ENCODE assay signal across 9 cellular contexts in the genomic region with DNA sequence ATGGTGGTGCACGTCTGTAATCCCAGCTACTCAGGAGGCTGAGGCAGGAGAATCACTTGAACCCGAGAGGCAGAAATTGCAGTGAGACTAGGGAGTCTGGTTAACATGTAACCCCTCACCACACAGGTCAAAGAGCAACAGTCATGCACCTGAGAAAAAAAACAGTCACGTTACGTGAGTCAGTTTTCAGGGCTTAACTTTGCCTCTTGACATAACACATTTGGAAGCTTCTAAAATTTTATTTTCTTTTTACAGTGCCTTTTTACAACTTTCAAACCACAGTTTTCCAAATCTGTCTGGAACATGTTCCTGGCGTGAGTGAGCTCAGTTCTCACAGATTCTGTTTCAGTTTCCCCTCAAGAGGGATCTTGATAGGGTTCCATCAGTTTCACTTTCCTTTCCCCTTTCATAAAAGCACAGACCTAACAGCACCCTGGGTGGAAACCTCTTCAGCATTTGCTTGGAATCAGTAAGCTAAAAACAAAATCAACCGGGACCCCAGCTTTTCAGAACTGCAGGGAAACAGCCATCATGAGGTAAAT. TPM values are rescaled to one million over a fixed set of nuclear protein-coding genes. Genes with fewer than 3 reads are reported as not detected.
DNase-seq lines count a peak whose midpoint lies in the region; ATAC-seq lines count a peak whose summit lies in the region.
"Had no signal": no experiment of that assay in that cellular context is flagged by ENCODE, and none has a peak within 500 bp of the region (broad histone marks: within the 10 kb centered on the region; RNA-seq: fewer than 3 reads in every experiment).

No MANE protein-coding gene starts in this region.

- H3K27me3 ChIP-seq in HUES48 (ENCODE audit: control insufficient read depth, insufficient read depth, low read length) (no peaks in the 10 kb centered on the region), rectal smooth muscle tissue (ENCODE audit: control insufficient read depth, insufficient read depth, low read length) (no peaks in the 10 kb centered on the region)

- H3K27ac ChIP-seq in HUES48 (ENCODE audit: low read depth, low read length) (peak overlapping the region; percentile 63), rectal smooth muscle tissue (ENCODE audit: low read depth, low read length) (peak overlapping the region; percentile 66)

- peak overlapping the region; percentile 68 for H3K27ac Mint-ChIP-seq in activated T-helper 2 cell treated with anti-CD3 and anti-CD28 coated beads, Interferon-gamma antibody, Interleukin-2, Interleukin-4, amounts not matched to agents 10 μg/mL and 5 μg/mL and 100 μg/mL, durations not matched to agents 14 hours and 24 hours and 36 hours

- H3K4me3 Mint-ChIP-seq in activated T-helper 2 cell treated with anti-CD3 and anti-CD28 coated beads, Interferon-gamma antibody, Interleukin-2, Interleukin-4, amounts not matched to agents 10 μg/mL and 5 μg/mL and 100 μg/mL, durations not matched to agents 14 hours and 24 hours and 36 hours (ENCODE audit: low read depth) = peak overlapping the region; percentile 73

- peaks cover 8% of the 10 kb centered on the region for H3K36me3 Mint-ChIP-seq in activated T-helper 2 cell treated with anti-CD3 and anti-CD28 coated beads, Interferon-gamma antibody, Interleukin-2, Interleukin-4, amounts not matched to agents 10 μg/mL and 5 μg/mL and 100 μg/mL, durations not matched to agents 14 hours and 24 hours and 36 hours (ENCODE audit: low read depth)

- H3K9ac ChIP-seq in HUES48 (ENCODE audit: low read depth, low read length) = no peak overlapping the region
- H3K9ac ChIP-seq in rectal smooth muscle tissue (ENCODE audit: low read length) = no peak overlapping the region

- peak; percentile 38 for ATAC-seq in GM21360 (IDR thresholded peaks at IDR 0.05; ENCODE audit: unreplicated experiment)

- intact Hi-C loops in activated T-helper 2 cell treated with anti-CD3 and anti-CD28 coated beads, Interferon-gamma antibody, Interleukin-2, Interleukin-4, amounts not matched to agents 10 μg/mL and 5 μg/mL and 100 μg/mL, durations not matched to agents 14 hours and 24 hours and 36 hours (cut with micrococcal nuclease) = loop anchor here (1.0 kb wide), 2 partner anchors 60 to 82 kb away; a partner anchor contains a TSS

- H3K4me1 Mint-ChIP-seq in activated T-helper 2 cell treated with anti-CD3 and anti-CD28 coated beads, Interferon-gamma antibody, Interleukin-2, Interleukin-4, amounts not matched to agents 10 μg/mL and 5 μg/mL and 100 μg/mL, durations not matched to agents 14 hours and 24 hours and 36 hours (ENCODE audit: low read depth) = peaks cover 61% of the 10 kb centered on the region

- H3K36me3 ChIP-seq in HUES48 (ENCODE audit: control insufficient read depth, insufficient read depth, low read length) (no peaks in the 10 kb centered on the region), rectal smooth muscle tissue (ENCODE audit: control insufficient read depth, insufficient read depth, low read length) (no peaks in the 10 kb centered on the region)

- DNase-seq in DMS53 (lab: John Stamatoyannopoulos, UW) (peak; percentile 61), germinal center (ENCODE audit: low spot score) (peak; percentile 77), A172 (ENCODE audit: low spot score) (no peak)
- peak; percentile 30 for DNase-seq in activated T-helper 2 cell treated with anti-CD3 and anti-CD28 coated beads, Interferon-gamma antibody, Interleukin-2, Interleukin-4, amounts not matched to agents 10 μg/mL and 5 μg/mL and 100 μg/mL, durations not matched to agents 14 hours and 24 hours and 36 hours (ENCODE audit: low spot score)
- DNase-seq in effector CD4-positive, alpha-beta T cell = no peak

- no peaks in the 10 kb centered on the region for H3K9me3 Mint-ChIP-seq in activated T-helper 2 cell treated with anti-CD3 and anti-CD28 coated beads, Interferon-gamma antibody, Interleukin-2, Interleukin-4, amounts not matched to agents 10 μg/mL and 5 μg/mL and 100 μg/mL, durations not matched to agents 14 hours and 24 hours and 36 hours

- H3K4me3 ChIP-seq in HUES48 (ENCODE audit: low read depth, low read length) = no peak overlapping the region
- H3K4me3 ChIP-seq in rectal smooth muscle tissue (ENCODE audit: low read length) = peak overlapping the region; percentile 63

- H3K4me1 ChIP-seq in HUES48 (ENCODE audit: control insufficient read depth, insufficient read depth, low read length) = peaks cover 40% of the 10 kb centered on the region
- peaks cover 4% of the 10 kb centered on the region for H3K4me1 ChIP-seq in rectal smooth muscle tissue (ENCODE audit: control insufficient read depth, insufficient read depth, low read length)

- peaks cover 42% of the 10 kb centered on the region for H3K27me3 Mint-ChIP-seq in activated T-helper 2 cell treated with anti-CD3 and anti-CD28 coated beads, Interferon-gamma antibody, Interleukin-2, Interleukin-4, amounts not matched to agents 10 μg/mL and 5 μg/mL and 100 μg/mL, durations not matched to agents 14 hours and 24 hours and 36 hours (ENCODE audit: low read depth)

- no peaks in the 10 kb centered on the region for H3K9me3 ChIP-seq in HUES48 (ENCODE audit: control insufficient read depth, insufficient read depth, low read length)

RNA-seq across cellular contexts. Expression of a gene that starts 4.4 kb away (rescaled TPM):
- 0.74 and 0.94 TPM in 2 replicates for total RNA-seq in activated T-helper 2 cell treated with anti-CD3 and anti-CD28 coated beads, Interferon-gamma antibody, Interleukin-2, Interleukin-4, amounts not matched to agents 10 μg/mL and 5 μg/mL and 100 μg/mL, durations not matched to agents 14 hours and 24 hours and 36 hours
- total RNA-seq in A172 (2014; rRNA removed; shearing (Covaris generic)) = 16.6 and 17.2 TPM in 2 replicates

RNA-seq across cellular contexts. Expression of a gene that starts 30.3 kb away (rescaled TPM):
- total RNA-seq in activated T-helper 2 cell treated with anti-CD3 and anti-CD28 coated beads, Interferon-gamma antibody, Interleukin-2, Interleukin-4, amounts not matched to agents 10 μg/mL and 5 μg/mL and 100 μg/mL, durations not matched to agents 14 hours and 24 hours and 36 hours = 0.57 and 0.82 TPM in 2 replicates
- 2.5 and 3.5 TPM in 2 replicates for total RNA-seq in A172 (2014; rRNA removed; shearing (Covaris generic))

RNA-seq across cellular contexts. Expression of a gene that starts 45.7 kb away (rescaled TPM):
- total RNA-seq in activated T-helper 2 cell treated with anti-CD3 and anti-CD28 coated beads, Interferon-gamma antibody, Interleukin-2, Interleukin-4, amounts not matched to agents 10 μg/mL and 5 μg/mL and 100 μg/mL, durations not matched to agents 14 hours and 24 hours and 36 hours = not detected in 2 replicates
- total RNA-seq in A172 (2014; rRNA removed; shearing (Covaris generic)) = not detected in 2 replicates
- total RNA-seq: T-helper 1 cell treated with Interleukin-12 subunit alpha and Interleukin-12 subunit beta and Interleukin-4 antibody, amounts not matched to agents 30 ng/mL and 1 ng/mL, for 36 hours had no signal

Comparison
In these comparisons a context has a peak if more than half of its experiments do, and no peak if none do; other contexts are left out.
1. DNase-seq: peak in DMS53 (single experiment), activated T-helper 2 cell treated with anti-CD3 and anti-CD28 coated beads, Interferon-gamma antibody, Interleukin-2, Interleukin-4, amounts not matched to agents 10 μg/mL and 5 μg/mL and 100 μg/mL, durations not matched to agents 14 hours and 24 hours and 36 hours (single experiment) and germinal center (single experiment); none in A172 (single experiment) and effector CD4-positive, alpha-beta T cell (single experiment).